ENCODE assay signal across 1 cellular context in genomic region chr3:30146978-30147377, GRCh38.
TF ChIP-seq lines count a peak whose summit lies in the region.

No MANE protein-coding gene starts in this region.

TF ChIP-seq in neural cell, 6 proteins besides CTCF, POLR2A, EP300 and RAD21 (continued from another document):
- TF ChIP-seq SMC3 (conservative IDR thresholded peaks at IDR 0.05; ENCODE audit: poor library complexity) (no peak), TAF1 (IDR thresholded peaks at IDR 0.05; ENCODE audit: low read depth) (no peak)
